ENCODE assay signal across 1 cellular context in the genomic region with DNA sequence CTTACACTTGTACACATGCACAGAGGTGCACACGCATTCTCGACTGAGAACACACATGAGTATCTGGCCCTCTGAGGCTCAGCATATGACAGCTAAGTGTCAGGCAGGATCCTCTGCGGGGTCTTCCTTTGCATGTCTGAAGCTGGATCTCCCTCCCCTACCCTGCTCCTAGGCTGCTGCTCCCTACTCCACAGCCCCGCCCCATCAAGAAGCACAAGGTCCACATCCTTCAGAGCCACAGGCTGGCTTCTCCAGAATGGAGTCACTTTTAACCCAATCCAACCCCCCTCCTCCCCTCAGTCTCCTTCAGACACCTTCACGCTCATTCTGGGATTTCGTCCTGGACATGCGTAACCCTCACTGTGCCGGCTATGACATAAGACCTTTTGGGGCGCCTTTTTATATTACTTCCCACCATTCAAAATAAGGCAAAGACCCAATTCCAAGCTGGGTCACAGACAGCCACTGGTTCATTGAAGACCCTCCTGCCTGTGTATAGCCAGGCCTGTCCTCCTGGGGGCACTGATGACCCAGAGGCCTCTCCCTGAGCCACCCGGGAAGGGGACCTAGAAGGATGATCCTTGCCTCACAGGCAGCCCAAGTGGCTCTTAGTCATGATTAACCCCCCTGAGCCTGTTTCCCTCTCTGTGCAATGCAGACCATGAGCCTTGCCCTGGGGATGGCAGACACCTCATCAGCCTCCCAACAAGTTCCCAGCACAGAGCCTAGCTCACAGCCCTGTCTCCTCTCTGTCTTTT.
TF ChIP-seq lines count a peak whose summit lies in the region.

No MANE protein-coding gene starts in this region.

TF ChIP-seq in A549, 52 proteins besides CTCF, POLR2A, EP300 and RAD21 (continued from another document):
- TF ChIP-seq MAZ (IDR thresholded peaks at IDR 0.05; ENCODE audit: borderline replicate concordance, low read depth, low read length) (no peak), ZC3H11A (IDR thresholded peaks at IDR 0.05) (no peak), MYC (IDR thresholded peaks at IDR 0.05; ENCODE audit: borderline replicate concordance, low read length) (no peak), MAFK (IDR thresholded peaks at IDR 0.05; ENCODE audit: partially characterized antibody) (no peak), GATA3 (IDR thresholded peaks at IDR 0.05; ENCODE audit: borderline replicate concordance) (no peak), CHD2 (IDR thresholded peaks at IDR 0.05; ENCODE audit: low read length, partially characterized antibody) (no peak)
